27 cellular contexts compared by ENCODE assay signal in the genomic region with DNA sequence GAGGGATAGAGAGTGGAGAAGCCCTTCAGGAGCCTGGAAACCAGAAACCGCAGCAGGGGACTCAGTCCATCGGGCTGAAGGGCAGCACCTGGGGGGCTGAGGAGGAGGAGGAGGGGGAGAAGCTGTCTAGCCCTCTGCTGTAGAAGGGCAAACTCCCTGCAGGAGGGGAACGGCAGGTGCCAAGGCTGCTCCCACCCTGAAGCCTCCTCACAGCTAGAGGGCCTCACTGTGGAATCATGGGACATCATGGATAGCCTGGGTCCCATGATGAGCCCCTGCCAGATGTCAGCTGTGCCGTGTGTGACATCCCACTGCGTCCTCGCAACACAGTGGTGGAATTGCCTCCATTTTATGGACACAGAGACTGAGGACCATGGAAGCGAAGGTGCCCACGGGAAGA. TPM values are rescaled to one million over a fixed set of nuclear protein-coding genes. Genes with fewer than 3 reads are reported as not detected.
"Had no signal": no experiment of that assay in that cellular context is flagged by ENCODE, and none has a peak within 500 bp of the region (broad histone marks: within the 10 kb centered on the region; RNA-seq: fewer than 3 reads in every experiment).

No MANE protein-coding gene starts in this region.

- H3K36me3 Mint-ChIP-seq: activated naive CD8-positive, alpha-beta T cell treated with anti-CD3 and anti-CD28 coated beads, Interleukin-2, amount 10 ng/mL, durations not matched to agents 7 days and 5 days; mesothelial cell of epicardium; stimulated activated effector memory CD8-positive, alpha-beta T cell treated with anti-CD3 and anti-CD28 coated beads, Interleukin-12 subunit alpha, Interleukin-12 subunit beta, amount 100 ng/mL, for 72 hours had no signal

- H3K27ac ChIP-seq: coronary artery, heart left ventricle, left ventricle myocardium inferior, pancreas, psoas muscle, stomach, suprapubic skin, vagina had no signal

- H3K4me1 Mint-ChIP-seq: mesothelial cell of epicardium; nephron; stimulated activated effector memory CD8-positive, alpha-beta T cell treated with anti-CD3 and anti-CD28 coated beads, Interleukin-12 subunit alpha, Interleukin-12 subunit beta, amount 100 ng/mL, for 72 hours had no signal

- H3K4me3 Mint-ChIP-seq: activated CD8-positive, alpha-beta T cell treated with anti-CD3 and anti-CD28 coated beads, Interleukin-2, amount 10 ng/mL, durations not matched to agents 7 days and 5 days; activated naive CD8-positive, alpha-beta T cell treated with anti-CD3 and anti-CD28 coated beads, Interleukin-2, amount 10 ng/mL, durations not matched to agents 7 days and 5 days; endodermal cell; mesothelial cell of epicardium; stimulated activated effector memory CD8-positive, alpha-beta T cell treated with anti-CD3 and anti-CD28 coated beads, Interleukin-12 subunit alpha, Interleukin-12 subunit beta, amount 100 ng/mL, for 72 hours had no signal

- H3K9me3 ChIP-seq: heart left ventricle, left ventricle myocardium inferior, pancreas, psoas muscle, stomach, suprapubic skin, tibial nerve, vagina had no signal

- DNase-seq: activated CD4-positive, alpha-beta T cell treated with anti-CD3 and anti-CD28 coated beads for 1 hour; activated CD4-positive, alpha-beta T cell treated with anti-CD3 and anti-CD28 coated beads, Interleukin-2, amount 50 U/mL, for 1 hour; activated CD8-positive, alpha-beta T cell treated with anti-CD3 and anti-CD28 coated beads, Interleukin-2, amount 10 ng/mL, durations not matched to agents 7 days and 5 days; activated naive CD4-positive, alpha-beta T cell treated with Interleukin-2 at 50 U/mL for 16 hours; activated naive CD8-positive, alpha-beta T cell treated with anti-CD3 and anti-CD28 coated beads, Interleukin-2, amount 10 ng/mL, durations not matched to agents 7 days and 5 days; activated T-cell treated with anti-CD3 and anti-CD28 coated beads, Interleukin-2, amount 50 U/mL, for 1 hour; amniotic stem cell; endodermal cell; heart left ventricle; left ventricle myocardium inferior; mammary epithelial cell; psoas muscle; right cardiac atrium; stimulated activated CD4-positive, alpha-beta T cell treated with anti-CD3 and anti-CD28 coated beads, Interleukin-2, amount 100 ng/mL, for 24 hours; stomach; T-helper 1 cell had no signal

- ATAC-seq: activated CD8-positive, alpha-beta T cell treated with anti-CD3 and anti-CD28 coated beads, Interleukin-2, amount 10 ng/mL, durations not matched to agents 7 days and 5 days; psoas muscle; stimulated activated effector memory CD8-positive, alpha-beta T cell treated with anti-CD3 and anti-CD28 coated beads, Interleukin-12 subunit alpha, Interleukin-12 subunit beta, amount 100 ng/mL, for 72 hours had no signal

- FAIRE-seq: bronchial epithelial cell, keratinocyte, pancreas had no signal

- H3K27me3 ChIP-seq: pancreas, suprapubic skin, tibial nerve, vagina had no signal

- H3K9me3 Mint-ChIP-seq: activated naive CD8-positive, alpha-beta T cell treated with anti-CD3 and anti-CD28 coated beads, Interleukin-2, amount 10 ng/mL, durations not matched to agents 7 days and 5 days; mesothelial cell of epicardium; nephron; stimulated activated effector memory CD8-positive, alpha-beta T cell treated with anti-CD3 and anti-CD28 coated beads, Interleukin-12 subunit alpha, Interleukin-12 subunit beta, amount 100 ng/mL, for 72 hours had no signal

- H3K4me1 ChIP-seq: heart left ventricle, left ventricle myocardium inferior, pancreas, psoas muscle, stomach, suprapubic skin, tibial nerve, vagina had no signal

- H3K27ac Mint-ChIP-seq: activated CD8-positive, alpha-beta T cell treated with anti-CD3 and anti-CD28 coated beads, Interleukin-2, amount 10 ng/mL, durations not matched to agents 7 days and 5 days; activated naive CD8-positive, alpha-beta T cell treated with anti-CD3 and anti-CD28 coated beads, Interleukin-2, amount 10 ng/mL, durations not matched to agents 7 days and 5 days; endodermal cell; mesothelial cell of epicardium; stimulated activated effector memory CD8-positive, alpha-beta T cell treated with anti-CD3 and anti-CD28 coated beads, Interleukin-12 subunit alpha, Interleukin-12 subunit beta, amount 100 ng/mL, for 72 hours had no signal

- H3K4me3 ChIP-seq: coronary artery, heart left ventricle, left ventricle myocardium inferior, pancreas, psoas muscle, stomach, suprapubic skin, vagina had no signal

- H3K36me3 ChIP-seq: heart left ventricle, left ventricle myocardium inferior, pancreas, stomach, suprapubic skin, tibial nerve, vagina had no signal

RNA-seq across cellular contexts. Expression of a gene that starts 0.5 kb away (rescaled TPM):
- total RNA-seq: bronchial epithelial cell, mammary epithelial cell, myocyte, vagina had no signal
- polyA plus RNA-seq: keratinocyte, mammary epithelial cell had no signal
